In genomic region chr2:210633699-210634098, GRCh38 we compare ENCODE assay signal across 21 cellular contexts.
DNase-seq lines count a peak whose midpoint lies in the region; ATAC-seq, FAIRE-seq and TF ChIP-seq lines count a peak whose summit lies in the region.
"Had no signal": no experiment of that assay in that cellular context is flagged by ENCODE, and none has a peak within 500 bp of the region (broad histone marks: within the 10 kb centered on the region; RNA-seq: fewer than 3 reads in every experiment).

No MANE protein-coding gene starts in this region.

- H3K27ac ChIP-seq in sigmoid colon: no peak overlapping the region
- H3K27ac ChIP-seq: GM23248 had no signal

- no peak for FAIRE-seq in RCC 7860 (lab: Jason Lieb, UNC)
- FAIRE-seq: G401.6, GM12878, GM18507, H1 had no signal

- ATAC-seq in GM21526 (IDR thresholded peaks at IDR 0.05; ENCODE audit: low FRiP score, unreplicated experiment) (peak; percentile 68), HG02870 (IDR thresholded peaks at IDR 0.05; ENCODE audit: unreplicated experiment) (peak; percentile 53), HG03520 (IDR thresholded peaks at IDR 0.05; ENCODE audit: unreplicated experiment) (peak; percentile 59), HG02759 (IDR thresholded peaks at IDR 0.05; ENCODE audit: unreplicated experiment) (no peak)
- ATAC-seq: GM12878, HCT116 had no signal

- 93 to 94% methylated on average over 4 of the region's 4 CpGs for WGBS in sigmoid colon, 2 donors

- no peaks in the 10 kb centered on the region for H3K4me1 ChIP-seq in sigmoid colon

- DNase-seq in GM06990 (ENCODE audit: extremely low read depth, insufficient read length) (no peak), NCI-H748 treated with DMSO at 0.1 percent for 48 hours (lab: John Stamatoyannopoulos, UW) (no peak), RCC 7860 (ENCODE audit: low spot score) (no peak), sigmoid colon (no peak)
- DNase-seq: C1 segment of cervical spinal cord; Calu3; CD4-positive, alpha-beta memory T cell; COR-L47; DMS53; DMS79 treated with DMSO at 0.1 percent for 48 hours; GM23248; H7 had no signal

- TF ChIP-seq CTCF in GM06990 (IDR thresholded peaks at IDR 0.05; ENCODE audit: insufficient read depth, low read length, poor library complexity, severe bottlenecking) (no peak), sigmoid colon (IDR thresholded peaks at IDR 0.05) (no peak)

- H3K4me3 ChIP-seq in GM06990 (replicated peaks; ENCODE audit: low read depth, low read length) (peak overlapping the region; percentile 23; the same call in 1 of the 2 replicates), sigmoid colon (no peak overlapping the region)
- H3K4me3 ChIP-seq: GM12878, GM23248 had no signal

- H3K9me3 ChIP-seq in sigmoid colon: no peaks in the 10 kb centered on the region

- H3K36me3 ChIP-seq in GM06990 (ENCODE audit: control insufficient read depth, insufficient read depth, low read length) (no peaks in the 10 kb centered on the region), sigmoid colon (no peaks in the 10 kb centered on the region)

- no peak for TF ChIP-seq POLR2A in sigmoid colon (IDR thresholded peaks at IDR 0.05)

- intact Hi-C loops in sigmoid colon (cut with DNase I): no loop called here

- H3K27me3 ChIP-seq in GM06990 (replicated peaks; ENCODE audit: control insufficient read depth, insufficient read depth, low read length): no peaks in the 10 kb centered on the region
- no peaks in the 10 kb centered on the region for H3K27me3 ChIP-seq in sigmoid colon

- TF ChIP-seq EP300 in sigmoid colon (IDR thresholded peaks at IDR 0.05): no peak
